ENCODE assay signal across 27 cellular contexts in genomic region chr7:116171094-116171493, GRCh38.
"Had no signal": no experiment of that assay in that cellular context is flagged by ENCODE, and none has a peak within 500 bp of the region (broad histone marks: within the 10 kb centered on the region; RNA-seq: fewer than 3 reads in every experiment).

No MANE protein-coding gene starts in this region.

- H3K4me3 ChIP-seq: adrenal gland, breast epithelium, SK-N-MC had no signal

- H3K9me3 Mint-ChIP-seq: activated T-helper 17 cell treated with anti-CD3 and anti-CD28 coated beads, Interleukin-2, amount 50 U/mL, for 72 hours had no signal

- H3K27me3 ChIP-seq: adrenal gland, breast epithelium had no signal

- H3K27ac Mint-ChIP-seq: activated CD4-positive, alpha-beta memory T cell treated with anti-CD3 and anti-CD28 coated beads for 36 hours; activated CD4-positive, alpha-beta T cell treated with anti-CD3 and anti-CD28 coated beads, Interleukin-2, amount 10 ng/mL, durations not matched to agents 7 days and 5 days; activated naive CD4-positive, alpha-beta T cell treated with anti-CD3 and anti-CD28 coated beads for 36 hours; activated naive CD8-positive, alpha-beta T cell; activated T-helper 17 cell treated with anti-CD3 and anti-CD28 coated beads, Interleukin-2, amount 50 U/mL, for 72 hours had no signal

- H3K27ac ChIP-seq: adrenal gland, breast epithelium, SK-N-MC, VCaP had no signal

- H3K4me1 Mint-ChIP-seq: activated T-helper 17 cell treated with anti-CD3 and anti-CD28 coated beads, Interleukin-2, amount 50 U/mL, for 72 hours had no signal

- H3K36me3 ChIP-seq: adrenal gland, breast epithelium had no signal

- ATAC-seq: activated T-helper 17 cell treated with anti-CD3 and anti-CD28 coated beads, Interleukin-2, amount 50 U/mL, for 72 hours; PC-3 had no signal

- DNase-seq: activated CD4-positive, alpha-beta memory T cell treated with anti-CD3 and anti-CD28 coated beads for 36 hours; activated CD4-positive, alpha-beta T cell treated with anti-CD3 and anti-CD28 coated beads, Interleukin-2, amount 10 ng/mL, durations not matched to agents 7 days and 5 days; activated CD4-positive, CD25-positive, alpha-beta regulatory T cell; activated CD8-positive, alpha-beta memory T cell treated with anti-CD3 and anti-CD28 coated beads for 24 hours; activated gamma-delta T cell; activated naive CD4-positive, alpha-beta T cell treated with anti-CD3 and anti-CD28 coated beads for 36 hours; activated T-cell treated with anti-CD3 and anti-CD28 coated beads, Interleukin-2, amount 50 U/mL, for 48 hours; adrenal gland; aorta; Kasumi-1; KBM-7; NCI-H1048; NCI-H146; NCI-H1930; NCI-H2107; NCI-H510A treated with DMSO at 0.1 percent for 48 hours; NCI-H69; NK-92 treated with Interleukin-12 subunit alpha and Interleukin-12 subunit beta, amount 100 ng/mL, for 24 hours; PC-3; SIG-M5; T-helper 1 cell had no signal

- H3K4me3 Mint-ChIP-seq: activated CD4-positive, alpha-beta memory T cell treated with anti-CD3 and anti-CD28 coated beads for 36 hours; activated CD4-positive, alpha-beta T cell treated with anti-CD3 and anti-CD28 coated beads, Interleukin-2, amount 10 ng/mL, durations not matched to agents 7 days and 5 days; activated naive CD4-positive, alpha-beta T cell treated with anti-CD3 and anti-CD28 coated beads for 36 hours; activated naive CD8-positive, alpha-beta T cell; activated T-helper 17 cell treated with anti-CD3 and anti-CD28 coated beads, Interleukin-2, amount 50 U/mL, for 72 hours had no signal

- H3K9me3 ChIP-seq: adrenal gland, breast epithelium had no signal

- H3K4me1 ChIP-seq: adrenal gland, breast epithelium had no signal

- FAIRE-seq: RCC 7860 had no signal
